ENCODE assay signal across 22 cellular contexts in the genomic region with DNA sequence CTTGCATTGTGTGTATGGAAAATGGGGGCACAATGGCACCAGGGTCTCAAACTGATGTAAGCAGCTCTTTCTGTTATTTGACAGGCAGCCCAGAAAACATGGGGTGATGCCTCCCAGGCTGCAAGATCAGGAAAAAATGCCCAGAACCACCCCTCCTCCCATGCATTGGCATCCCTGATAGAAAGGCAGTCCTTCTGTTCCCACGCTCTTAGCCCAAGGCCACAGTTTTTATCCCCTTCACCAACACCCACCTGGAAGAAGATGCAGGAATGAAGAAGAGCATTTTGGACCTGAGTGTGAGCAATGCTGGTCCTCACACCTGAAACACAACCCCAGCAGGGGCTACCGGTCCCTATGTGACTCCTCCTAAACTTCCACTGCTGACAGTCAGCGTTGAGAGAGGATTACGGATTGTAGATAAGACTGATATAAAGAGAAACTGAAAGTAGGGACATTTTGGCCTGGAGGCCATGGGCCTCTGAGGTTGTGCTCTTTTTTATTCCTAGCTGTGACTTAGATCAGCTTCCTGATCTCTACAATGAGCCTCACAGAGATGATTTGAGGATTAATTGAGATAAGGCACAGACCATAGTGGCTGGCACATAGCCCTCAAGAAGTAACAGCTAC.
DNase-seq lines count a peak whose midpoint lies in the region; ATAC-seq and TF ChIP-seq lines count a peak whose summit lies in the region.
"Had no signal": no experiment of that assay in that cellular context is flagged by ENCODE, and none has a peak within 500 bp of the region (broad histone marks: within the 10 kb centered on the region; RNA-seq: fewer than 3 reads in every experiment).

No MANE protein-coding gene starts in this region.

- H3K4me3 ChIP-seq in Loucy (ENCODE audit: low read length, poor library complexity, severe bottlenecking) = no peak overlapping the region
- H3K4me3 ChIP-seq: gastroesophageal sphincter, thoracic aorta had no signal

- no peaks in the 10 kb centered on the region for H3K27me3 Mint-ChIP-seq in effector memory CD8-positive, alpha-beta T cell
- peaks cover 14 to 23% of the 10 kb centered on the region in 2 donors for H3K27me3 Mint-ChIP-seq in natural killer cell treated with Interleukin-12 subunit alpha and Interleukin-12 subunit beta and Interleukin-15 and Interleukin-18, amount 100 ng/mL, for 72 hours

- H3F3A ChIP-seq in Loucy (ENCODE audit: low read depth) = no peaks in the 10 kb centered on the region

- peak; percentile 58 for ATAC-seq in effector memory CD8-positive, alpha-beta T cell (replicated peaks)
- peak; percentile 60 to 73 for ATAC-seq in natural killer cell treated with Interleukin-12 subunit alpha and Interleukin-12 subunit beta and Interleukin-15 and Interleukin-18, amount 100 ng/mL, for 72 hours
- no peak for ATAC-seq in GM19035 (IDR thresholded peaks at IDR 0.05; ENCODE audit: unreplicated experiment)
- ATAC-seq in GM21786 (IDR thresholded peaks at IDR 0.05; ENCODE audit: unreplicated experiment) = no peak
- ATAC-seq: activated T-cell treated with anti-CD3 and anti-CD28 coated beads, Interleukin-2, amount 50 U/mL, for 4 hours; gastroesophageal sphincter had no signal

- no peak for TF ChIP-seq CTCF in Loucy (conservative IDR thresholded peaks at IDR 0.05; ENCODE audit: low read length)

- H3K9ac ChIP-seq in Loucy (ENCODE audit: low read depth, low read length, poor library complexity, severe bottlenecking) = no peak overlapping the region

- H2AFZ ChIP-seq in Loucy (ENCODE audit: low read length) = peak overlapping the region; percentile 86

- H3K9me2 ChIP-seq in Loucy (replicated peaks; ENCODE audit: low read depth, low read length) = no peaks in the 10 kb centered on the region

- H3K4me2 ChIP-seq in Loucy (ENCODE audit: low read depth, low read length, poor library complexity, severe bottlenecking) = peak overlapping the region; percentile 46

- no peaks in the 10 kb centered on the region for H3K9me3 ChIP-seq in Loucy (ENCODE audit: insufficient read depth, low read depth, low read length)
- H3K9me3 ChIP-seq: BE2C, gastroesophageal sphincter, thoracic aorta had no signal

- no peaks in the 10 kb centered on the region for H3K36me3 Mint-ChIP-seq in effector memory CD8-positive, alpha-beta T cell (ENCODE audit: insufficient read depth)
- no peaks in the 10 kb centered on the region for H3K36me3 Mint-ChIP-seq in natural killer cell treated with Interleukin-12 subunit alpha and Interleukin-12 subunit beta and Interleukin-15 and Interleukin-18, amount 100 ng/mL, for 72 hours
- H3K36me3 Mint-ChIP-seq: activated naive CD4-positive, alpha-beta T cell treated with anti-CD3 and anti-CD28 coated beads, Interleukin-2, amount 50 U/mL, for 24 hours had no signal

- no peak overlapping the region for H3K27ac Mint-ChIP-seq in effector memory CD8-positive, alpha-beta T cell
- H3K27ac Mint-ChIP-seq in natural killer cell treated with Interleukin-12 subunit alpha and Interleukin-12 subunit beta and Interleukin-15 and Interleukin-18, amount 100 ng/mL, for 72 hours = peak overlapping the region; percentile 14 to 36
- H3K27ac Mint-ChIP-seq: activated B cell treated with CpG ODN at 0.5 μM for 24 hours; activated CD4-positive, alpha-beta memory T cell treated with anti-CD3 and anti-CD28 coated beads, Interleukin-2, amount 10 ng/mL, durations not matched to agents 7 days and 5 days; activated naive CD4-positive, alpha-beta T cell treated with anti-CD3 and anti-CD28 coated beads, Interleukin-2, amount 50 U/mL, for 24 hours had no signal

- H4K20me1 ChIP-seq in Loucy (ENCODE audit: insufficient read depth, low read length, poor library complexity, severe bottlenecking) = no peaks in the 10 kb centered on the region

- H3K4me1 ChIP-seq in Loucy (ENCODE audit: insufficient read depth, low read length, poor library complexity, severe bottlenecking) = no peaks in the 10 kb centered on the region
- H3K4me1 ChIP-seq: BE2C, gastroesophageal sphincter had no signal

- H3K27me3 ChIP-seq in Loucy (ENCODE audit: insufficient read depth, low read length, poor library complexity, severe bottlenecking) = no peaks in the 10 kb centered on the region
- H3K27me3 ChIP-seq: BE2C, brain microvascular endothelial cell, gastroesophageal sphincter had no signal

- DNase-seq in EL (peak; percentile 3), NCI-H2029 treated with DMSO at 0.1 percent for 48 hours (lab: John Stamatoyannopoulos, UW) (no peak)
- no peak for DNase-seq in effector memory CD8-positive, alpha-beta T cell
- DNase-seq in natural killer cell treated with Interleukin-12 subunit alpha and Interleukin-12 subunit beta and Interleukin-15 and Interleukin-18, amount 100 ng/mL, for 72 hours (ENCODE audit: low spot score) = no peak
- DNase-seq: activated B cell treated with CpG ODN at 0.5 μM for 24 hours; activated CD4-positive, alpha-beta memory T cell treated with anti-CD3 and anti-CD28 coated beads, Interleukin-2, amount 10 ng/mL, durations not matched to agents 7 days and 5 days; activated T-cell treated with anti-CD3 and anti-CD28 coated beads, Interleukin-2, amount 50 U/mL, for 4 hours; BE2C; brain microvascular endothelial cell; dermis blood vessel endothelial cell; GDM1; Kasumi-1; NCI-H1694 treated with DMSO at 0.1 percent for 48 hours; NCI-H446; NK-92 treated with Interleukin-12 subunit alpha and Interleukin-12 subunit beta, amount 100 ng/mL, for 24 hours; T-helper 1 cell had no signal

- peaks cover 3 to 4% of the 10 kb centered on the region in 2 donors for H3K4me1 Mint-ChIP-seq in effector memory CD8-positive, alpha-beta T cell (ENCODE audit: low read depth in 2 of 2)
- H3K4me1 Mint-ChIP-seq in natural killer cell treated with Interleukin-12 subunit alpha and Interleukin-12 subunit beta and Interleukin-15 and Interleukin-18, amount 100 ng/mL, for 72 hours (ENCODE audit: low read depth in 2 of 2) = peaks cover 11 to 13% of the 10 kb centered on the region in 2 donors
- H3K4me1 Mint-ChIP-seq: activated B cell treated with CpG ODN at 0.5 μM for 24 hours; activated CD4-positive, alpha-beta memory T cell treated with anti-CD3 and anti-CD28 coated beads, Interleukin-2, amount 10 ng/mL, durations not matched to agents 7 days and 5 days had no signal

- H3K79me2 ChIP-seq in Loucy (ENCODE audit: insufficient read depth, low read length) = no peaks in the 10 kb centered on the region

- H3K9me3 Mint-ChIP-seq in effector memory CD8-positive, alpha-beta T cell = no peaks in the 10 kb centered on the region
- H3K9me3 Mint-ChIP-seq in natural killer cell treated with Interleukin-12 subunit alpha and Interleukin-12 subunit beta and Interleukin-15 and Interleukin-18, amount 100 ng/mL, for 72 hours = no peaks in the 10 kb centered on the region
- H3K9me3 Mint-ChIP-seq: activated B cell treated with CpG ODN at 0.5 μM for 24 hours; activated CD4-positive, alpha-beta memory T cell treated with anti-CD3 and anti-CD28 coated beads, Interleukin-2, amount 10 ng/mL, durations not matched to agents 7 days and 5 days; activated naive CD4-positive, alpha-beta T cell treated with anti-CD3 and anti-CD28 coated beads, Interleukin-2, amount 50 U/mL, for 24 hours; activated T-cell treated with anti-CD3 and anti-CD28 coated beads, Interleukin-2, amount 50 U/mL, for 4 hours had no signal

- no peaks in the 10 kb centered on the region for H3K36me3 ChIP-seq in Loucy (ENCODE audit: insufficient read depth, low read length)
- H3K36me3 ChIP-seq: BE2C, brain microvascular endothelial cell, gastroesophageal sphincter, thoracic aorta had no signal

- peak overlapping the region in 1 of 2 donors; percentile 44 for H3K4me3 Mint-ChIP-seq in effector memory CD8-positive, alpha-beta T cell
- H3K4me3 Mint-ChIP-seq in natural killer cell treated with Interleukin-12 subunit alpha and Interleukin-12 subunit beta and Interleukin-15 and Interleukin-18, amount 100 ng/mL, for 72 hours = peak overlapping the region; percentile 74
- H3K4me3 Mint-ChIP-seq: activated B cell treated with CpG ODN at 0.5 μM for 24 hours; activated CD4-positive, alpha-beta memory T cell treated with anti-CD3 and anti-CD28 coated beads, Interleukin-2, amount 10 ng/mL, durations not matched to agents 7 days and 5 days; activated naive CD4-positive, alpha-beta T cell treated with anti-CD3 and anti-CD28 coated beads, Interleukin-2, amount 50 U/mL, for 24 hours; activated T-cell treated with anti-CD3 and anti-CD28 coated beads, Interleukin-2, amount 50 U/mL, for 4 hours had no signal

Comparison
In these comparisons a context has a peak if more than half of its experiments do, and no peak if none do; other contexts are left out.
1. ATAC-seq: peak in effector memory CD8-positive, alpha-beta T cell (single experiment) and natural killer cell treated with Interleukin-12 subunit alpha and Interleukin-12 subunit beta and Interleukin-15 and Interleukin-18, amount 100 ng/mL, for 72 hours (2 of 2); none in GM19035 (single experiment) and GM21786 (single experiment).
2. H3K27ac Mint-ChIP-seq: peak in natural killer cell treated with Interleukin-12 subunit alpha and Interleukin-12 subunit beta and Interleukin-15 and Interleukin-18, amount 100 ng/mL, for 72 hours (2 of 2); none in effector memory CD8-positive, alpha-beta T cell (0 of 2).